ENCODE assay signal across 1 cellular context in the genomic region with DNA sequence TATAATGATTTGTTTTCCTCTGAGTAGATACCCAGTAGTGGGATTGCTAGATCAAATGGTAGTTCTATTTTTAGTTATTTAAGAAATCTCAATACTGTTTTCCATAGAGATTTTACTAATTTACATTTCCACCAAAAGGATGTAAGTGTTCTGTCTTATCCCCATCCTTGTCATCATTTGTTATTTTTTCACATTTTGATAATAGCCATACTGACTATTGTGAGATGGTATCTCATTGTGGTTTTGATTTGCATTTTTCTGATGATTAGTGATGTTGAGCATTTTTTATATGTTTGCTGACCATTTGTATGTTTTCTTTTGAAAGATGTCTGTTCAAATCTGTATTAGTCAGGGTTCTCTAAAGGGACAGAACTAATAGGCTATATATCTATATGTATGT.
TF ChIP-seq lines count a peak whose summit lies in the region.

No MANE protein-coding gene starts in this region.

TF ChIP-seq in SK-N-SH treated with all-trans-retinoic acid at 6 μM for 48 hours, 23 proteins besides CTCF, POLR2A, EP300 and RAD21 (continued from another document):
- TF ChIP-seq POU6F1 (CRISPR knock-in tag; IDR thresholded peaks at IDR 0.05; ENCODE audit: borderline replicate concordance, low read depth) (no peak), PPARA (CRISPR knock-in tag; IDR thresholded peaks at IDR 0.05; ENCODE audit: borderline replicate concordance) (no peak), ISL1 (CRISPR knock-in tag; IDR thresholded peaks at IDR 0.05) (peak; percentile 78)
- TF ChIP-seq, protein P1, sequence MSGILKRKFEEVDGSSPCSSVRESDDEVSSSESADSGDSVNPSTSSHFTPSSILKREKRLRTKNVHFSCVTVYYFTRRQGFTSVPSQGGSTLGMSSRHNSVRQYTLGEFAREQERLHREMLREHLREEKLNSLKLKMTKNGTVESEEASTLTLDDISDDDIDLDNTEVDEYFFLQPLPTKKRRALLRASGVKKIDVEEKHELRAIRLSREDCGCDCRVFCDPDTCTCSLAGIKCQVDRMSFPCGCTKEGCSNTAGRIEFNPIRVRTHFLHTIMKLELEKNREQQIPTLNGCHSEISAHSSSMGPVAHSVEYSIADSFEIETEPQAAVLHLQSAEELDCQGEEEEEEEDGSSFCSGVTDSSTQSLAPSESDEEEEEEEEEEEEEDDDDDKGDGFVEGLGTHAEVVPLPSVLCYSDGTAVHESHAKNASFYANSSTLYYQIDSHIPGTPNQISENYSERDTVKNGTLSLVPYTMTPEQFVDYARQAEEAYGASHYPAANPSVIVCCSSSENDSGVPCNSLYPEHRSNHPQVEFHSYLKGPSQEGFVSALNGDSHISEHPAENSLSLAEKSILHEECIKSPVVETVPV (CRISPR knock-in tag; IDR thresholded peaks at IDR 0.05) = 0 out of 2 replicates have a peak, but pooled peaks have one; percentile 35
